ENCODE assay signal across 1 cellular context in the genomic region with DNA sequence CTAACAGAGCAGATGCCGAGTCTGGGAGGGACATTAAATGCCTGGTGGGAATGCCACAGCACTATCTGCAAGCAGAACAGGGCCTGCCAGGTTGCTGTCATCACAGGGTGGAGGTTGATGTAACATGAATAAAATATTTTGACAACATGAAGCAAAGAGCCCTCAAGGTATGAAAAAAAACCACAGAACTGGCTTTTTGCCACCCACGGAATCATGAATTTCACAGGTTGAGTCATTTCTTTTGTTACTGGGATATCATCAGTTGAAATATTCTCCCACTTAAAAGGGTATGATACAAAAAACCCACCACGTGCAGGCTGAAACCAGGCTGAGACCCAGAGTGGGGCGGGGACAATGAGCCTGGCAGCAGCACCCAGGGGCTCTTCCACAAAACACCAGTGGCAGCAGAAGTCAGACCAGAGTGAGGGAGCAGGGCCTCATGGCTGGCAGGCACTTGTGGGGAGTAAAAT.
TF ChIP-seq lines count a peak whose summit lies in the region.

No MANE protein-coding gene starts in this region.

TF ChIP-seq in HCT116, 20 proteins besides CTCF, POLR2A, EP300 and RAD21 (continued from another document):
- TF ChIP-seq, protein P1, sequence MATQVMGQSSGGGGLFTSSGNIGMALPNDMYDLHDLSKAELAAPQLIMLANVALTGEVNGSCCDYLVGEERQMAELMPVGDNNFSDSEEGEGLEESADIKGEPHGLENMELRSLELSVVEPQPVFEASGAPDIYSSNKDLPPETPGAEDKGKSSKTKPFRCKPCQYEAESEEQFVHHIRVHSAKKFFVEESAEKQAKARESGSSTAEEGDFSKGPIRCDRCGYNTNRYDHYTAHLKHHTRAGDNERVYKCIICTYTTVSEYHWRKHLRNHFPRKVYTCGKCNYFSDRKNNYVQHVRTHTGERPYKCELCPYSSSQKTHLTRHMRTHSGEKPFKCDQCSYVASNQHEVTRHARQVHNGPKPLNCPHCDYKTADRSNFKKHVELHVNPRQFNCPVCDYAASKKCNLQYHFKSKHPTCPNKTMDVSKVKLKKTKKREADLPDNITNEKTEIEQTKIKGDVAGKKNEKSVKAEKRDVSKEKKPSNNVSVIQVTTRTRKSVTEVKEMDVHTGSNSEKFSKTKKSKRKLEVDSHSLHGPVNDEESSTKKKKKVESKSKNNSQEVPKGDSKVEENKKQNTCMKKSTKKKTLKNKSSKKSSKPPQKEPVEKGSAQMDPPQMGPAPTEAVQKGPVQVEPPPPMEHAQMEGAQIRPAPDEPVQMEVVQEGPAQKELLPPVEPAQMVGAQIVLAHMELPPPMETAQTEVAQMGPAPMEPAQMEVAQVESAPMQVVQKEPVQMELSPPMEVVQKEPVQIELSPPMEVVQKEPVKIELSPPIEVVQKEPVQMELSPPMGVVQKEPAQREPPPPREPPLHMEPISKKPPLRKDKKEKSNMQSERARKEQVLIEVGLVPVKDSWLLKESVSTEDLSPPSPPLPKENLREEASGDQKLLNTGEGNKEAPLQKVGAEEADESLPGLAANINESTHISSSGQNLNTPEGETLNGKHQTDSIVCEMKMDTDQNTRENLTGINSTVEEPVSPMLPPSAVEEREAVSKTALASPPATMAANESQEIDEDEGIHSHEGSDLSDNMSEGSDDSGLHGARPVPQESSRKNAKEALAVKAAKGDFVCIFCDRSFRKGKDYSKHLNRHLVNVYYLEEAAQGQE (IDR thresholded peaks at IDR 0.05; ENCODE audit: low read depth) = no peak
- TF ChIP-seq FOSL1 (IDR thresholded peaks at IDR 0.05; ENCODE audit: low read depth) (peak; percentile 52), EGR1 (IDR thresholded peaks at IDR 0.05; ENCODE audit: low read depth) (no peak), JUND (IDR thresholded peaks at IDR 0.05) (0 out of 2 replicates have a peak, but pooled peaks have one; percentile 22)
